ENCODE assay signal across 1 cellular context in the genomic region with DNA sequence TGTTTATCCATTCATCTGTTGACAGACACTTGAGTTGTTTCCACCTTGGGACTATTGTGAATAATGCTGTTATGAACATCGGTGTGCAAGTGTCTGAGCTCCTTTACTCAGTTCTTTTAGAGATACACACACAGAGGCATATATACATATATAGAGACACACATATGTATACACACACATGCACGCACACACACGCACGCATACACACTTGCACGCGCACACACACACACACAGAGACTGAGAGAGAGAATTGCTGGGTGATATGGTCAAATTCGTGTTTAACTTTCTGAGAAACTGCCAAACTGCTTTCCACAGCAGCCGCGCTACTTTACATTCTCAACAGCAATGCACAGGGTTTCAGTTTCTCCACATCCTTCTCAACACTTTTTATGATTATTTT.
TF ChIP-seq lines count a peak whose summit lies in the region.

No MANE protein-coding gene starts in this region.

TF ChIP-seq in GM23338, 12 proteins besides CTCF, POLR2A, EP300 and RAD21 (continued from another document):
- TF ChIP-seq ZNF331 (CRISPR knock-in tag; IDR thresholded peaks at IDR 0.05; ENCODE audit: low read depth): no peak
- TF ChIP-seq POLR2AphosphoS5 (IDR thresholded peaks at IDR 0.05; ENCODE audit: low read depth): no peak
